Comparison of ENCODE assay signal across 13 cellular contexts in the genomic region with DNA sequence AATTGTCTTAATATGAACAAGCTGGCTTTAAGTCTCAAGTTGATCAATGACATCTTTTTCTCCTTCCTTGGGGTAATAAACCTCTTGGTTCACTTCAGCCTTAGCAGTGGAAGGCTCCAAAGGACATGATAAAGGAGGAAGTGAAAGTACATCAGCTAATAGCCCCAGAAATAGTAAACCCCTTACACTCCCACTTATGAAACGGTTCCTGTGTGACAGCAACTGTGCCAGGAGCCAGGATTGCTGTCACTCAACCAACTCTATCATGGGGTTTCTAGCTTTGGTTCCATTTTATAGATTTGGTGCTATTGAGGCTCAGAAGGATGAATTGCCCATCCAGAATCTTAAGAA.
A peak's percentile ranks its signal among the peaks of the same experiment; 100 is the strongest.
DNase-seq lines count a peak whose midpoint lies in the region; ATAC-seq and TF ChIP-seq lines count a peak whose summit lies in the region.
"Had no signal": no experiment of that assay in that cellular context is flagged by ENCODE, and none has a peak within 500 bp of the region (broad histone marks: within the 10 kb centered on the region; RNA-seq: fewer than 3 reads in every experiment).

No MANE protein-coding gene starts in this region.

- no peak overlapping the region for H3K27ac ChIP-seq in ovary
- H3K27ac ChIP-seq: PC-9 had no signal

- TF ChIP-seq CTCF in ovary (IDR thresholded peaks at IDR 0.05), result no peak

- WGBS in ovary, 3 donors, result 35 to 44% (median 43%) methylated on average over 1 of the region's 1 CpG

- no peaks in the 10 kb centered on the region for H3K27me3 ChIP-seq in ovary

- no peak overlapping the region for H3K4me3 ChIP-seq in ovary
- H3K4me3 ChIP-seq: PC-9 had no signal

- no peak for TF ChIP-seq EP300 in ovary (IDR thresholded peaks at IDR 0.05)

- ATAC-seq in GM18508 (IDR thresholded peaks at IDR 0.05; ENCODE audit: insufficient read depth, unreplicated experiment) (peak; percentile 86), GM21526 (IDR thresholded peaks at IDR 0.05; ENCODE audit: low FRiP score, unreplicated experiment) (peak; percentile 95), HG03159 (IDR thresholded peaks at IDR 0.05; ENCODE audit: unreplicated experiment) (peak; percentile 95)
- ATAC-seq: naive thymus-derived CD4-positive, alpha-beta T cell had no signal

- no peak for TF ChIP-seq POLR2A in ovary (IDR thresholded peaks at IDR 0.05)

- DNase-seq in SIG-M5 treated with dmso at 0.1 percent for 504 hours (lab: John Stamatoyannopoulos, UW; ENCODE audit: unreplicated experiment) (peak; percentile 94), NCI-H1930 (lab: John Stamatoyannopoulos, UW) (no peak), cerebellar nuclear complex (lab: John Stamatoyannopoulos, UW) (no peak), ovary (no peak), HT-29 (ENCODE audit: low spot score) (no peak)
- DNase-seq: activated CD4-positive, alpha-beta T cell treated with anti-CD3 and anti-CD28 coated beads for 48 hours; CD4-positive, CD25-positive, alpha-beta regulatory T cell; endodermal cell; naive thymus-derived CD4-positive, alpha-beta T cell; PC-9 had no signal

- H3K9me3 ChIP-seq in ovary, result no peaks in the 10 kb centered on the region

- H3K4me1 ChIP-seq in ovary (ENCODE audit: insufficient read depth), result no peaks in the 10 kb centered on the region

- intact Hi-C loops in ovary (cut with DNase I), result no loop called here

- no peaks in the 10 kb centered on the region for H3K36me3 ChIP-seq in ovary
